In the genomic region with DNA sequence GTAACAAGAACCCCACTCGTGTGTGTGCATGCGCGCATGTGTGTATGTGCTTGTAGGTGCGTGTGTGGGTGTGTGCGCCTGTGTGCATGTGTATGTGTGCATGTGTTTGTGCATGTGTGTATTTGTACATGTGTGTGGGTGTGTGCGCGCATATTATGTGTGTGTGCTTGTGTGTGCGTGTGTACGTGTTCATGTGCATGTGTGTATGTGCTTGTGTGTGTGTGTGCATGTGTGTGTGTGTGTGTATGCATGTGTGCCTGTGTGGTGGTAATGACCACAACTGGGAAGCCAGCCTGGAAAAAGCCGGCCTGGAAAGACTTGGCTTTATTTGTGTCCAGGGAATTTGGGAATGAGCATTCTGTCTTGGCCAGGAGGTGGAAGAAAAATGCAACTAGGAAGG, we compare ENCODE assay signal across 28 cellular contexts.
"Had no signal": no experiment of that assay in that cellular context is flagged by ENCODE, and none has a peak within 500 bp of the region (broad histone marks: within the 10 kb centered on the region; RNA-seq: fewer than 3 reads in every experiment).

No MANE protein-coding gene starts in this region.

- FAIRE-seq: colon, keratinocyte had no signal

- H3K4me3 ChIP-seq: dorsolateral prefrontal cortex, gastrocnemius medialis, lower lobe of right lung, mucosa of descending colon, prostate gland, right atrium auricular region, skin epidermis, thoracic aorta, tibial nerve, upper lobe of right lung, vagina had no signal

- DNase-seq: dorsolateral prefrontal cortex; effector CD4-positive, alpha-beta T cell; foreskin fibroblast; gastrocnemius medialis; head of caudate nucleus; left ventricle myocardium superior; lower lobe of right lung; mucosa of descending colon; naive B cell; nucleus accumbens; stimulated activated CD4-positive, alpha-beta T cell treated with anti-CD3 and anti-CD28 coated beads, Interleukin-15, amount 100 ng/mL, for 24 hours; stimulated activated CD4-positive, alpha-beta T cell treated with anti-CD3 and anti-CD28 coated beads, Interleukin-2, amount 100 ng/mL, for 48 hours; stimulated activated naive B cell treated with anti-CD40 and anti-IgM and Interleukin-4, amounts not matched to agents 10 μg/mL and 1 μg/mL and 100 μg/mL, for 72 hours; upper lobe of right lung had no signal

- H3K9me3 ChIP-seq: gastrocnemius medialis, lower lobe of right lung, prostate gland, right atrium auricular region, thoracic aorta, tibial nerve, upper lobe of right lung, vagina had no signal

- H3K4me3 Mint-ChIP-seq: mesothelial cell of epicardium; naive B cell; natural killer cell treated with Interleukin-12 subunit alpha and Interleukin-12 subunit beta and Interleukin-15 and Interleukin-18, amount 100 ng/mL, for 72 hours; neural crest cell; stimulated activated naive B cell treated with anti-CD40 and anti-IgM and Interleukin-4, amounts not matched to agents 10 μg/mL and 1 μg/mL and 100 μg/mL, for 72 hours; stimulated activated naive CD8-positive, alpha-beta T cell treated with anti-CD3 and anti-CD28 coated beads, Interleukin-15, Interleukin-2, amounts not matched to agents 100 ng/mL and 50 ng/mL, for 24 hours had no signal

- H3K27me3 Mint-ChIP-seq: naive B cell; natural killer cell treated with Interleukin-12 subunit alpha and Interleukin-12 subunit beta and Interleukin-15 and Interleukin-18, amount 100 ng/mL, for 72 hours; stimulated activated naive B cell treated with anti-CD40 and anti-IgM and Interleukin-4, amounts not matched to agents 10 μg/mL and 1 μg/mL and 100 μg/mL, for 72 hours; stimulated activated naive CD8-positive, alpha-beta T cell treated with anti-CD3 and anti-CD28 coated beads, Interleukin-15, Interleukin-2, amounts not matched to agents 100 ng/mL and 50 ng/mL, for 24 hours had no signal

- H3K36me3 ChIP-seq: gastrocnemius medialis, lower lobe of right lung, prostate gland, right atrium auricular region, thoracic aorta, tibial nerve, upper lobe of right lung, vagina had no signal

- H3K27ac Mint-ChIP-seq: mesothelial cell of epicardium; naive B cell; natural killer cell treated with Interleukin-12 subunit alpha and Interleukin-12 subunit beta and Interleukin-15 and Interleukin-18, amount 100 ng/mL, for 72 hours; stimulated activated naive B cell treated with anti-CD40 and anti-IgM and Interleukin-4, amounts not matched to agents 10 μg/mL and 1 μg/mL and 100 μg/mL, for 72 hours; stimulated activated naive CD8-positive, alpha-beta T cell treated with anti-CD3 and anti-CD28 coated beads, Interleukin-15, Interleukin-2, amounts not matched to agents 100 ng/mL and 50 ng/mL, for 24 hours had no signal

- ATAC-seq: esophagus mucosa; gastrocnemius medialis; left ventricle myocardium superior; mucosa of descending colon; natural killer cell treated with Interleukin-12 subunit alpha and Interleukin-12 subunit beta and Interleukin-15 and Interleukin-18, amount 100 ng/mL, for 72 hours; stimulated activated naive B cell treated with anti-CD40 and anti-IgM and Interleukin-4, amounts not matched to agents 10 μg/mL and 1 μg/mL and 100 μg/mL, for 72 hours; upper lobe of right lung had no signal

- H3K27ac ChIP-seq: dorsolateral prefrontal cortex, epithelial cell of prostate, gastrocnemius medialis, lower lobe of right lung, prostate gland, right atrium auricular region, skin epidermis, thoracic aorta, tibial nerve, upper lobe of right lung, vagina had no signal

- H3K36me3 Mint-ChIP-seq: mesothelial cell of epicardium; naive B cell; natural killer cell treated with Interleukin-12 subunit alpha and Interleukin-12 subunit beta and Interleukin-15 and Interleukin-18, amount 100 ng/mL, for 72 hours; stimulated activated naive B cell treated with anti-CD40 and anti-IgM and Interleukin-4, amounts not matched to agents 10 μg/mL and 1 μg/mL and 100 μg/mL, for 72 hours had no signal

- H3K4me1 Mint-ChIP-seq: mesothelial cell of epicardium; naive B cell; neural crest cell; stimulated activated naive B cell treated with anti-CD40 and anti-IgM and Interleukin-4, amounts not matched to agents 10 μg/mL and 1 μg/mL and 100 μg/mL, for 72 hours had no signal

- H3K27me3 ChIP-seq: dorsolateral prefrontal cortex, gastrocnemius medialis, right atrium auricular region, tibial nerve, upper lobe of right lung, vagina had no signal

- H3K4me1 ChIP-seq: gastrocnemius medialis, lower lobe of right lung, prostate gland, right atrium auricular region, upper lobe of right lung, vagina had no signal
